1 cellular context compared by ENCODE assay signal in genomic region chr7:1382553-1383397, GRCh38.
TF ChIP-seq lines count a peak whose summit lies in the region.

No MANE protein-coding gene starts in this region.

TF ChIP-seq in SK-N-SH, 30 proteins besides CTCF, POLR2A, EP300 and RAD21 (continued from another document):
- TF ChIP-seq FOXJ3 (CRISPR knock-in tag; IDR thresholded peaks at IDR 0.05) (no peak), SMC3 (IDR thresholded peaks at IDR 0.05; ENCODE audit: low read depth, low read length) (no peak)
